Comparison of ENCODE assay signal across 12 cellular contexts in genomic region chr20:38973546-38974120, GRCh38. TPM values are rescaled to one million over a fixed set of nuclear protein-coding genes. Genes with fewer than 3 reads are reported as not detected.
DNase-seq lines count a peak whose midpoint lies in the region; ATAC-seq and TF ChIP-seq lines count a peak whose summit lies in the region.
"Had no signal": no experiment of that assay in that cellular context is flagged by ENCODE, and none has a peak within 500 bp of the region (broad histone marks: within the 10 kb centered on the region; RNA-seq: fewer than 3 reads in every experiment).

No MANE protein-coding gene starts in this region.

- POLR2A ChIA-PET in CD4-positive, alpha-beta memory T cell (lab: Charles Lee; ENCODE audit: partially characterized antibody), result interaction anchor here (1.0 kb wide), 1 partner anchor 11 kb away, joined by 3 read pairs; no protein-coding TSS in a partner anchor

- H3K36me3 Mint-ChIP-seq in stimulated activated naive B cell treated with anti-CD40 and anti-IgM and Interleukin-4, amounts not matched to agents 10 μg/mL and 1 μg/mL and 100 μg/mL, for 72 hours, result peaks cover 35 to 36% of the 10 kb centered on the region in 2 donors
- peaks cover 43 to 50% of the 10 kb centered on the region in 2 donors for H3K36me3 Mint-ChIP-seq in CD4-positive, alpha-beta memory T cell

- H3K27me3 ChIP-seq in body of pancreas (no peaks in the 10 kb centered on the region), heart left ventricle (no peaks in the 10 kb centered on the region)
- no peaks in the 10 kb centered on the region for H3K27me3 ChIP-seq in CD4-positive, alpha-beta memory T cell (ENCODE audit: insufficient read depth, low read length)

- DNase-seq in DMS 273 (lab: John Stamatoyannopoulos, UW; ENCODE audit: unreplicated experiment), result peak; percentile 36
- DNase-seq in DMS 273 treated with DMSO at 0.1 percent for 48 hours (lab: John Stamatoyannopoulos, UW), result no peak
- peak; percentile 19 to 60 (median 42) for DNase-seq in body of pancreas
- DNase-seq in heart left ventricle, result peak in 3 of 5 donors; percentile 21 to 73 (median 65)
- DNase-seq in stimulated activated naive B cell treated with anti-CD40 and anti-IgM and Interleukin-4, amounts not matched to agents 10 μg/mL and 1 μg/mL and 100 μg/mL, for 72 hours, result no peak
- DNase-seq in CD4-positive, alpha-beta memory T cell, result no peak
- DNase-seq: DMS79 treated with DMSO at 0.1 percent for 48 hours, NCI-H446 had no signal

- peak overlapping the region; percentile 14 for H3K27ac Mint-ChIP-seq in stimulated activated naive B cell treated with anti-CD40 and anti-IgM and Interleukin-4, amounts not matched to agents 10 μg/mL and 1 μg/mL and 100 μg/mL, for 72 hours
- no peak overlapping the region for H3K27ac Mint-ChIP-seq in CD4-positive, alpha-beta memory T cell
- H3K27ac Mint-ChIP-seq: memory B cell had no signal

- peaks cover 13 to 28% of the 10 kb centered on the region in 2 donors for H3K4me1 Mint-ChIP-seq in stimulated activated naive B cell treated with anti-CD40 and anti-IgM and Interleukin-4, amounts not matched to agents 10 μg/mL and 1 μg/mL and 100 μg/mL, for 72 hours
- peaks cover 0 to 9% (median 4%) of the 10 kb centered on the region in 4 donors for H3K4me1 Mint-ChIP-seq in CD4-positive, alpha-beta memory T cell
- H3K4me1 Mint-ChIP-seq: memory B cell had no signal

- intact Hi-C loops in body of pancreas (cut with DNase I), result no loop called here
- intact Hi-C loops in heart left ventricle (cut with DNase I), result no loop called here
- intact Hi-C loops in CD4-positive, alpha-beta memory T cell (cut with micrococcal nuclease), result no loop called here

- TF ChIP-seq CTCF in body of pancreas (IDR thresholded peaks at IDR 0.05), result no peak
- TF ChIP-seq CTCF in heart left ventricle (IDR thresholded peaks at IDR 0.05), result no peak

- no peaks in the 10 kb centered on the region for H3K9me3 ChIP-seq in body of pancreas
- no peaks in the 10 kb centered on the region for H3K9me3 ChIP-seq in heart left ventricle
- H3K9me3 ChIP-seq in CD4-positive, alpha-beta memory T cell (ENCODE audit: control insufficient read depth in 1 of 2, low read length in 2 of 2), result no peaks in the 10 kb centered on the region

- H3K4me3 Mint-ChIP-seq in stimulated activated naive B cell treated with anti-CD40 and anti-IgM and Interleukin-4, amounts not matched to agents 10 μg/mL and 1 μg/mL and 100 μg/mL, for 72 hours, result no peak overlapping the region
- H3K4me3 Mint-ChIP-seq in CD4-positive, alpha-beta memory T cell, result no peak overlapping the region
- H3K4me3 Mint-ChIP-seq: memory B cell had no signal

- H3K27me3 Mint-ChIP-seq in stimulated activated naive B cell treated with anti-CD40 and anti-IgM and Interleukin-4, amounts not matched to agents 10 μg/mL and 1 μg/mL and 100 μg/mL, for 72 hours, result no peaks in the 10 kb centered on the region
- no peaks in the 10 kb centered on the region for H3K27me3 Mint-ChIP-seq in CD4-positive, alpha-beta memory T cell
- H3K27me3 Mint-ChIP-seq: memory B cell had no signal

- H3K27ac ChIP-seq in body of pancreas (no peak overlapping the region), heart left ventricle (peak overlapping the region in 11 of 12 donors; percentile 3 to 81 (median 44))
- H3K27ac ChIP-seq in CD4-positive, alpha-beta memory T cell (ENCODE audit: low read depth, low read length), result no peak overlapping the region
- H3K27ac ChIP-seq: 22Rv1 had no signal

- CTCF ChIA-PET in CD4-positive, alpha-beta memory T cell (lab: Charles Lee; ENCODE audit: partially characterized antibody), result no interaction called here

- H3K9me3 Mint-ChIP-seq in stimulated activated naive B cell treated with anti-CD40 and anti-IgM and Interleukin-4, amounts not matched to agents 10 μg/mL and 1 μg/mL and 100 μg/mL, for 72 hours, result no peaks in the 10 kb centered on the region
- no peaks in the 10 kb centered on the region for H3K9me3 Mint-ChIP-seq in CD4-positive, alpha-beta memory T cell
- H3K9me3 Mint-ChIP-seq: memory B cell had no signal

- H3K4me1 ChIP-seq in body of pancreas (no peaks in the 10 kb centered on the region), heart left ventricle (peaks cover 0 to 41% (median 4%) of the 10 kb centered on the region in 12 donors)
- no peaks in the 10 kb centered on the region for H3K4me1 ChIP-seq in CD4-positive, alpha-beta memory T cell (ENCODE audit: insufficient read depth, low read length)

- ATAC-seq in body of pancreas, result no peak
- ATAC-seq in heart left ventricle, result peak; percentile 56 to 75 (median 63)
- no peak for ATAC-seq in stimulated activated naive B cell treated with anti-CD40 and anti-IgM and Interleukin-4, amounts not matched to agents 10 μg/mL and 1 μg/mL and 100 μg/mL, for 72 hours (replicated peaks)
- no peak for ATAC-seq in GM18873 (IDR thresholded peaks at IDR 0.05; ENCODE audit: low FRiP score, unreplicated experiment)
- ATAC-seq in GM21786 (IDR thresholded peaks at IDR 0.05; ENCODE audit: unreplicated experiment), result no peak

- no peak for TF ChIP-seq POLR2A in body of pancreas (IDR thresholded peaks at IDR 0.05)
- TF ChIP-seq POLR2A in heart left ventricle (IDR thresholded peaks at IDR 0.05), result no peak

- WGBS in body of pancreas, 2 donors, result 45 to 63% methylated on average over 7 of the region's 7 CpGs
- WGBS in heart left ventricle, 4 donors, result 53 to 72% (median 62%) methylated on average over 7 of the region's 7 CpGs

- no peak overlapping the region for H3K4me3 ChIP-seq in body of pancreas
- H3K4me3 ChIP-seq in heart left ventricle, result no peak overlapping the region
- H3K4me3 ChIP-seq in CD4-positive, alpha-beta memory T cell (ENCODE audit: low read length in 2 of 2), result no peak overlapping the region

- H3K36me3 ChIP-seq in body of pancreas (replicated peaks in 1 of 2; ENCODE audit: insufficient read depth in 1 of 2, low read depth in 2 of 2) (no peaks in the 10 kb centered on the region), heart left ventricle (peaks cover 0 to 94% (median 41%) of the 10 kb centered on the region in 9 donors)
- H3K36me3 ChIP-seq in CD4-positive, alpha-beta memory T cell (ENCODE audit: insufficient read depth, low read length), result peaks cover 23% of the 10 kb centered on the region

RNA-seq across cellular contexts. Expression of gene DHX35, which starts 11.5 kb away (rescaled TPM):
- total RNA-seq in body of pancreas (1 to 10 TPM; 6.9 to 7.3 TPM), heart left ventricle (10 to 100 TPM in 8 of 9 donors, 1 to 10 TPM in 1; 9.9 to 41.7 (median 11.2) TPM)
- polyA plus RNA-seq in heart left ventricle, result 1 to 10 TPM; 6.0 to 7.9 TPM
- total RNA-seq in CD4-positive, alpha-beta memory T cell, result 10 to 100 TPM; 11.5 to 11.8 TPM
- polyA plus RNA-seq in CD4-positive, alpha-beta memory T cell, result 1 to 10 TPM; 2.7 to 8.5 TPM

RNA-seq across cellular contexts. Expression of gene FAM83D, which starts 47.4 kb away (rescaled TPM):
- total RNA-seq in body of pancreas (under 1 TPM in 1 of 2 donors, not detected in 1; 0.52 TPM), heart left ventricle (1 to 10 TPM in 2 of 9 donors, under 1 TPM in 7; 0.11 to 4.7 (median 0.56) TPM)
- polyA plus RNA-seq in heart left ventricle, result 1 to 10 TPM in 1 of 2 donors, not detected in 1; 1.3 TPM
- total RNA-seq in CD4-positive, alpha-beta memory T cell, result 1 to 10 TPM; 1.4 to 1.5 TPM
- polyA plus RNA-seq in CD4-positive, alpha-beta memory T cell, result 1 to 10 TPM in 1 of 2 donors, under 1 TPM in 1; 0.93 to 1.2 TPM

Comparison
In these comparisons a context has a peak if more than half of its experiments do, and no peak if none do; other contexts are left out.
1. DNase-seq: peak in DMS 273 (single experiment), body of pancreas (4 of 4) and heart left ventricle (3 of 5); none in DMS 273 treated with DMSO at 0.1 percent for 48 hours (single experiment), stimulated activated naive B cell treated with anti-CD40 and anti-IgM and Interleukin-4, amounts not matched to agents 10 μg/mL and 1 μg/mL and 100 μg/mL, for 72 hours (single experiment) and CD4-positive, alpha-beta memory T cell (0 of 5).
2. ATAC-seq: peak in heart left ventricle (4 of 4); none in body of pancreas (single experiment), stimulated activated naive B cell treated with anti-CD40 and anti-IgM and Interleukin-4, amounts not matched to agents 10 μg/mL and 1 μg/mL and 100 μg/mL, for 72 hours (0 of 2), GM18873 (single experiment) and GM21786 (single experiment).
3. H3K27ac ChIP-seq: peak in heart left ventricle (11 of 12); none in body of pancreas (0 of 4) and CD4-positive, alpha-beta memory T cell (single experiment).